ENCODE assay signal across 15 cellular contexts in genomic region chr19:49895566-49896297, GRCh38. TPM values are rescaled to one million over a fixed set of nuclear protein-coding genes. Genes with fewer than 3 reads are reported as not detected.
DNase-seq lines count a peak whose midpoint lies in the region; ATAC-seq lines count a peak whose summit lies in the region.
"Had no signal": no experiment of that assay in that cellular context is flagged by ENCODE, and none has a peak within 500 bp of the region (broad histone marks: within the 10 kb centered on the region; RNA-seq: fewer than 3 reads in every experiment).

No MANE protein-coding gene starts in this region.

- H3K4me3 Mint-ChIP-seq in T-cell = peak overlapping the region in 2 of 3 donors; percentile 17 to 72
- H3K4me3 Mint-ChIP-seq: GM23338 had no signal

- H3K27ac Mint-ChIP-seq in T-cell = peak overlapping the region; percentile 93 to 96
- H3K27ac Mint-ChIP-seq: GM23338 had no signal

- intact Hi-C loops in posterior vena cava (cut with DNase I) = no loop called here

- H3K4me3 ChIP-seq in BLaER1 treated with 17β-estradiol and CSF1 and Interleukin-3, amounts not matched to agents 10 nM and 100 nM = peak overlapping the region in 6 of 10 experiments; percentile 44 to 65 (median 54); a peak in 9 of 20 replicates
- H3K4me3 ChIP-seq in GM08714 (ENCODE audit: low read length) = peak overlapping the region; percentile 47; the same call in 1 of the 2 replicates
- H3K4me3 ChIP-seq in effector memory CD4-positive, alpha-beta T cell (ENCODE audit: insufficient read depth, low read depth, low read length, poor library complexity, severe bottlenecking) = peak overlapping the region; percentile 17
- H3K4me3 ChIP-seq: ascending aorta, GM23338, suprapubic skin had no signal

- POLR2A ChIA-PET in T-cell (lab: Charles Lee) = interaction anchor here (0.6 kb wide), 2 partner anchors 37 to 44 kb away, joined by 3 read pairs; no protein-coding TSS in a partner anchor

- H3K9ac ChIP-seq in BLaER1 treated with 17β-estradiol and CSF1 and Interleukin-3, amounts not matched to agents 10 nM and 100 nM = peak overlapping the region; percentile 72 to 84 (median 78); a peak in 21 of 22 replicates

- no peaks in the 10 kb centered on the region for H3K9me3 Mint-ChIP-seq in T-cell
- H3K9me3 Mint-ChIP-seq: GM23338 had no signal

- no peak for DNase-seq in T-cell
- DNase-seq in effector memory CD4-positive, alpha-beta T cell = no peak
- DNase-seq in posterior vena cava (ENCODE audit: low spot score) = no peak
- DNase-seq in 8988T = no peak
- no peak for DNase-seq in HK-2 (ENCODE audit: unreplicated experiment)
- no peak for DNase-seq in NCI-H82 (lab: John Stamatoyannopoulos, UW)
- DNase-seq: foreskin keratinocyte, NCI-H2171, SW 1271 had no signal

- CTCF ChIA-PET in T-cell (lab: Charles Lee) = no interaction called here

- H3K27me3 ChIP-seq in BLaER1 treated with 17β-estradiol and CSF1 and Interleukin-3, amounts not matched to agents 10 nM and 100 nM = peaks cover 0 to 5% (median 0%) of the 10 kb centered on the region in 11 experiments; a peak in 3 of 22 replicates
- H3K27me3 ChIP-seq in effector memory CD4-positive, alpha-beta T cell (replicated peaks; ENCODE audit: control insufficient read depth, insufficient read depth, low read length, poor library complexity, severe bottlenecking) = no peaks in the 10 kb centered on the region
- H3K27me3 ChIP-seq: ascending aorta, foreskin keratinocyte, suprapubic skin had no signal

- peak overlapping the region; percentile 79 to 100 (median 98) for H3K4me2 ChIP-seq in BLaER1 treated with 17β-estradiol and CSF1 and Interleukin-3, amounts not matched to agents 10 nM and 100 nM
- H3K4me2 ChIP-seq: GM23338 had no signal

- peaks cover 0 to 17% (median 0%) of the 10 kb centered on the region in 11 experiments; a peak in 9 of 22 replicates for H4K20me1 ChIP-seq in BLaER1 treated with 17β-estradiol and CSF1 and Interleukin-3, amounts not matched to agents 10 nM and 100 nM

- no peaks in the 10 kb centered on the region for H3K36me3 Mint-ChIP-seq in T-cell

- peaks cover 26 to 42% (median 28%) of the 10 kb centered on the region in 3 donors for H3K4me1 Mint-ChIP-seq in T-cell

- no peak for ATAC-seq in T-cell (replicated peaks in 1 of 4)
- ATAC-seq: foreskin keratinocyte, GM23338 had no signal

- no peaks in the 10 kb centered on the region for H3K9me3 ChIP-seq in BLaER1 treated with 17β-estradiol and CSF1 and Interleukin-3, amounts not matched to agents 10 nM and 100 nM (replicated peaks in 1 of 11)
- H3K9me3 ChIP-seq in effector memory CD4-positive, alpha-beta T cell (ENCODE audit: control insufficient read depth, low read length) = no peaks in the 10 kb centered on the region
- H3K9me3 ChIP-seq: ascending aorta, suprapubic skin had no signal

- H3K27me3 Mint-ChIP-seq in T-cell = no peaks in the 10 kb centered on the region

- H3K4me1 ChIP-seq in BLaER1 treated with 17β-estradiol and CSF1 and Interleukin-3, amounts not matched to agents 10 nM and 100 nM = peaks cover 47 to 82% (median 72%) of the 10 kb centered on the region in 10 experiments
- H3K4me1 ChIP-seq in effector memory CD4-positive, alpha-beta T cell (ENCODE audit: control insufficient read depth, insufficient read depth, low read length, poor library complexity, severe bottlenecking) = peaks cover 33% of the 10 kb centered on the region
- H3K4me1 ChIP-seq: ascending aorta had no signal

- H3K36me3 ChIP-seq in BLaER1 treated with 17β-estradiol and CSF1 and Interleukin-3, amounts not matched to agents 10 nM and 100 nM = peaks cover 0 to 23% (median 0%) of the 10 kb centered on the region in 11 experiments; a peak in 2 of 22 replicates
- no peaks in the 10 kb centered on the region for H3K36me3 ChIP-seq in effector memory CD4-positive, alpha-beta T cell (ENCODE audit: control insufficient read depth, insufficient read depth, low read length)
- H3K36me3 ChIP-seq: ascending aorta, suprapubic skin had no signal

- H3K27ac ChIP-seq in BLaER1 treated with 17β-estradiol and CSF1 and Interleukin-3, amounts not matched to agents 10 nM and 100 nM = peak overlapping the region; percentile 70 to 97 (median 89)
- peak overlapping the region; percentile 99 for H3K27ac ChIP-seq in effector memory CD4-positive, alpha-beta T cell (ENCODE audit: insufficient read depth, low read length, poor library complexity, severe bottlenecking)
- H3K27ac ChIP-seq: ascending aorta, C4-2B, suprapubic skin had no signal

RNA-seq across cellular contexts. Expression of gene IL4I1, which starts 1.0 kb away (rescaled TPM):
- total RNA-seq in T-cell = 10 to 100 TPM in 1 of 5 donors, 1 to 10 TPM in 4; 2.0 to 12.4 (median 4.0) TPM
- 1 to 10 TPM; 1.1 to 1.3 TPM for total RNA-seq in posterior vena cava

RNA-seq across cellular contexts. Expression of gene TBC1D17, which starts 18.2 kb away (rescaled TPM):
- total RNA-seq in T-cell = 100 to 1,000 TPM in 1 of 5 donors, 10 to 100 TPM in 4; 46.5 to 102 (median 88.6) TPM
- 10 to 100 TPM; 28.7 to 36.3 TPM for total RNA-seq in posterior vena cava

RNA-seq across cellular contexts. Expression of gene AKT1S1, which starts 18.6 kb away (rescaled TPM):
- 10 to 100 TPM; 13.3 to 24.9 (median 21.4) TPM for total RNA-seq in T-cell
- total RNA-seq in posterior vena cava = 10 to 100 TPM; 26.5 to 28.9 TPM

RNA-seq across cellular contexts. Expression of gene PNKP, which starts 28.4 kb away (rescaled TPM):
- total RNA-seq in T-cell = 100 to 1,000 TPM; 129 to 209 (median 193) TPM
- total RNA-seq in posterior vena cava = 10 to 100 TPM; 40.5 to 43.4 TPM

RNA-seq across cellular contexts. Expression of gene ATF5, which starts 33.3 kb away (rescaled TPM):
- 10 to 100 TPM in 3 of 5 donors, 1 to 10 TPM in 2; 8.5 to 18.9 (median 11.2) TPM for total RNA-seq in T-cell
- total RNA-seq in posterior vena cava = 10 to 100 TPM; 18.8 to 37.0 TPM
